Comparison of ENCODE assay signal across 23 cellular contexts in genomic region chr3:159823763-159824162, GRCh38. TPM values are rescaled to one million over a fixed set of nuclear protein-coding genes. Genes with fewer than 3 reads are reported as not detected.
DNase-seq lines count a peak whose midpoint lies in the region; ATAC-seq and TF ChIP-seq lines count a peak whose summit lies in the region.
"Had no signal": no experiment of that assay in that cellular context is flagged by ENCODE, and none has a peak within 500 bp of the region (broad histone marks: within the 10 kb centered on the region; RNA-seq: fewer than 3 reads in every experiment).

No MANE protein-coding gene starts in this region.

- H3K4me2 ChIP-seq in PC-3 (ENCODE audit: low read length), result peak overlapping the region; percentile 63

- H3K36me3 ChIP-seq in Caco-2 (ENCODE audit: control insufficient read depth, insufficient read depth, low read length) (no peaks in the 10 kb centered on the region; the same call in 1 of the 2 replicates), PC-3 (ENCODE audit: low read depth, low read length) (no peaks in the 10 kb centered on the region), esophagus squamous epithelium (no peaks in the 10 kb centered on the region)
- H3K36me3 ChIP-seq: BE2C, heart right ventricle, left lung had no signal

- H4K20me1 ChIP-seq in PC-3 (ENCODE audit: low read length), result peaks cover 2% of the 10 kb centered on the region

- peak; percentile 6; the same call in 1 of the 2 replicates for ATAC-seq in PC-3
- ATAC-seq in GM19463 (IDR thresholded peaks at IDR 0.05; ENCODE audit: unreplicated experiment), result no peak
- ATAC-seq: HepG2, sciatic nerve had no signal

- TF ChIP-seq CTCF in Caco-2 (IDR thresholded peaks at IDR 0.05; ENCODE audit: insufficient read depth in 1 of 2, low read depth in 1 of 2, low read length in 1 of 2, severe bottlenecking in 1 of 2, unreplicated experiment in 1 of 2) (no peak), PC-3 (conservative IDR thresholded peaks at IDR 0.05; ENCODE audit: low read depth, low read length) (no peak), esophagus squamous epithelium (IDR thresholded peaks at IDR 0.05) (no peak), progenitor cell of endocrine pancreas (IDR thresholded peaks at IDR 0.05; ENCODE audit: unreplicated experiment) (no peak)

- CTCF ChIA-PET in Caco-2 (lab: Charles Lee), result no interaction called here
- CTCF ChIA-PET in PC-3 (lab: Charles Lee), result no interaction called here

- DNase-seq in Caco-2, result no peak
- peak; percentile 32 for DNase-seq in PC-3
- no peak for DNase-seq in esophagus squamous epithelium (lab: John Stamatoyannopoulos, UW)
- no peak for DNase-seq in progenitor cell of endocrine pancreas (ENCODE audit: low spot score, unreplicated experiment)
- no peak for DNase-seq in OCI-M2 (lab: John Stamatoyannopoulos, UW; ENCODE audit: unreplicated experiment)
- no peak for DNase-seq in activated T-helper 1 cell treated with anti-CD3 and anti-CD28 coated beads, Interleukin-12 subunit alpha, Interleukin-12 subunit beta, Interleukin-2, Interleukin-4 antibody, amounts not matched to agents 30 ng/mL and 10 ng/mL and 1 ng/mL, durations not matched to agents 14 hours and 24 hours and 36 hours (ENCODE audit: low spot score)
- no peak for DNase-seq in NCI-H510A (lab: John Stamatoyannopoulos, UW)
- DNase-seq: activated CD4-positive, alpha-beta memory T cell treated with anti-CD3 and anti-CD28 coated beads for 36 hours; activated CD8-positive, alpha-beta memory T cell treated with anti-CD3 and anti-CD28 coated beads, Interleukin-2, amount 50 U/mL, for 48 hours; DND-41; dorsolateral prefrontal cortex; heart right ventricle; left lung; NCI-H1048; NCI-H187 treated with DMSO at 0.1 percent for 48 hours; NCI-H2227 treated with DMSO at 0.1 percent for 48 hours; NCI-H774; stimulated activated CD4-positive, alpha-beta T cell treated with anti-CD3 and anti-CD28 coated beads, Interleukin-1b, Interleukin-23, amount 100 ng/mL, for 48 hours had no signal

- H2AFZ ChIP-seq in PC-3 (ENCODE audit: low read length), result no peak overlapping the region

- H3K27me3 ChIP-seq in Caco-2 (replicated peaks; ENCODE audit: control insufficient read depth, insufficient read depth, low read length) (no peaks in the 10 kb centered on the region), PC-3 (ENCODE audit: low read length) (no peaks in the 10 kb centered on the region), esophagus squamous epithelium (no peaks in the 10 kb centered on the region)
- H3K27me3 ChIP-seq: BE2C, dorsolateral prefrontal cortex, heart right ventricle, left lung had no signal

- BruUV-seq in Caco-2 (replicated peaks; lab: Mats Ljungman, UMichigan) (no TSS peak), PC-3 (replicated peaks; lab: Mats Ljungman, UMichigan) (no TSS peak)

- peaks cover 75% of the 10 kb centered on the region for H3K79me2 ChIP-seq in PC-3 (ENCODE audit: low read length)

- intact Hi-C loops in Caco-2 (cut with micrococcal nuclease; ENCODE audit: unreplicated experiment) (no loop called here), PC-3 (cut with micrococcal nuclease) (loop anchor here (1.0 to 5.0 kb wide), 3 partner anchors 9 to 186 kb away; no protein-coding TSS in a partner anchor), esophagus squamous epithelium (cut with DNase I) (loop anchor here (10.0 kb wide), 1 partner anchor 51 kb away; no protein-coding TSS in a partner anchor)
- intact Hi-C loops in activated T-helper 1 cell treated with anti-CD3 and anti-CD28 coated beads, Interleukin-12 subunit alpha, Interleukin-12 subunit beta, Interleukin-2, Interleukin-4 antibody, amounts not matched to agents 30 ng/mL and 10 ng/mL and 1 ng/mL, durations not matched to agents 14 hours and 24 hours and 36 hours (cut with micrococcal nuclease), result no loop called here

- H3K4me1 Mint-ChIP-seq in Caco-2 (ENCODE audit: low read depth, unreplicated experiment), result peaks cover 13% of the 10 kb centered on the region
- H3K4me1 Mint-ChIP-seq in progenitor cell of endocrine pancreas (ENCODE audit: low read depth), result peaks cover 13% of the 10 kb centered on the region
- no peaks in the 10 kb centered on the region for H3K4me1 Mint-ChIP-seq in activated T-helper 1 cell treated with anti-CD3 and anti-CD28 coated beads, Interleukin-12 subunit alpha, Interleukin-12 subunit beta, Interleukin-2, Interleukin-4 antibody, amounts not matched to agents 30 ng/mL and 10 ng/mL and 1 ng/mL, durations not matched to agents 14 hours and 24 hours and 36 hours (ENCODE audit: low read depth)

- no peaks in the 10 kb centered on the region for H3K9me3 ChIP-seq in Caco-2
- H3K9me3 ChIP-seq in PC-3 (ENCODE audit: low read length), result no peaks in the 10 kb centered on the region
- no peaks in the 10 kb centered on the region for H3K9me3 ChIP-seq in esophagus squamous epithelium
- H3K9me3 ChIP-seq: BE2C, heart right ventricle, left lung had no signal

- no peak overlapping the region for H3K9ac ChIP-seq in PC-3 (ENCODE audit: low read length)

- no peaks in the 10 kb centered on the region for H3K36me3 Mint-ChIP-seq in Caco-2 (ENCODE audit: insufficient read depth, unreplicated experiment)
- no peaks in the 10 kb centered on the region for H3K36me3 Mint-ChIP-seq in progenitor cell of endocrine pancreas (ENCODE audit: insufficient read depth)
- H3K36me3 Mint-ChIP-seq in activated T-helper 1 cell treated with anti-CD3 and anti-CD28 coated beads, Interleukin-12 subunit alpha, Interleukin-12 subunit beta, Interleukin-2, Interleukin-4 antibody, amounts not matched to agents 30 ng/mL and 10 ng/mL and 1 ng/mL, durations not matched to agents 14 hours and 24 hours and 36 hours (ENCODE audit: low read depth), result no peaks in the 10 kb centered on the region
- H3K36me3 Mint-ChIP-seq: activated CD4-positive, alpha-beta memory T cell treated with anti-CD3 and anti-CD28 coated beads for 36 hours; activated naive CD8-positive, alpha-beta T cell had no signal

- no peaks in the 10 kb centered on the region for H3K9me2 ChIP-seq in PC-3 (replicated peaks; ENCODE audit: low read length)

- POLR2A ChIA-PET in Caco-2 (lab: Charles Lee), result no interaction called here
- POLR2A ChIA-PET in PC-3 (lab: Charles Lee; ENCODE audit: unreplicated experiment), result interaction anchor here (0.6 kb wide), 1 partner anchor 191 kb away, joined by 3 read pairs; no protein-coding TSS in a partner anchor

- TF ChIP-seq POLR2A in esophagus squamous epithelium (IDR thresholded peaks at IDR 0.05), result no peak

- H3K9me3 Mint-ChIP-seq in Caco-2 (ENCODE audit: unreplicated experiment) (no peaks in the 10 kb centered on the region), progenitor cell of endocrine pancreas (ENCODE audit: low read depth) (no peaks in the 10 kb centered on the region)
- H3K9me3 Mint-ChIP-seq in activated T-helper 1 cell treated with anti-CD3 and anti-CD28 coated beads, Interleukin-12 subunit alpha, Interleukin-12 subunit beta, Interleukin-2, Interleukin-4 antibody, amounts not matched to agents 30 ng/mL and 10 ng/mL and 1 ng/mL, durations not matched to agents 14 hours and 24 hours and 36 hours, result no peaks in the 10 kb centered on the region
- H3K9me3 Mint-ChIP-seq: activated CD4-positive, alpha-beta memory T cell treated with anti-CD3 and anti-CD28 coated beads for 36 hours had no signal

- no peaks in the 10 kb centered on the region for H3K27me3 Mint-ChIP-seq in Caco-2 (ENCODE audit: insufficient read depth, unreplicated experiment)
- peaks cover 32% of the 10 kb centered on the region for H3K27me3 Mint-ChIP-seq in progenitor cell of endocrine pancreas
- H3K27me3 Mint-ChIP-seq in activated T-helper 1 cell treated with anti-CD3 and anti-CD28 coated beads, Interleukin-12 subunit alpha, Interleukin-12 subunit beta, Interleukin-2, Interleukin-4 antibody, amounts not matched to agents 30 ng/mL and 10 ng/mL and 1 ng/mL, durations not matched to agents 14 hours and 24 hours and 36 hours (ENCODE audit: insufficient read depth), result peaks cover 6% of the 10 kb centered on the region

- peak overlapping the region; percentile 53 for H3K27ac ChIP-seq in PC-3 (ENCODE audit: low read length)
- peak overlapping the region in 3 of 4 donors; percentile 20 to 40 (median 22) for H3K27ac ChIP-seq in esophagus squamous epithelium
- H3K27ac ChIP-seq: left lung had no signal

- H3K4me3 ChIP-seq in Caco-2 (ENCODE audit: low read depth, low read length), result no peak overlapping the region
- no peak overlapping the region; the same call in 1 of the 2 replicates for H3K4me3 ChIP-seq in PC-3 (ENCODE audit: low read length)
- H3K4me3 ChIP-seq in esophagus squamous epithelium, result no peak overlapping the region
- H3K4me3 ChIP-seq: dorsolateral prefrontal cortex, heart right ventricle, left lung had no signal

- peak overlapping the region; percentile 49 for H3K27ac Mint-ChIP-seq in Caco-2 (ENCODE audit: unreplicated experiment)
- H3K27ac Mint-ChIP-seq in progenitor cell of endocrine pancreas, result peak overlapping the region; percentile 62
- no peak overlapping the region for H3K27ac Mint-ChIP-seq in activated T-helper 1 cell treated with anti-CD3 and anti-CD28 coated beads, Interleukin-12 subunit alpha, Interleukin-12 subunit beta, Interleukin-2, Interleukin-4 antibody, amounts not matched to agents 30 ng/mL and 10 ng/mL and 1 ng/mL, durations not matched to agents 14 hours and 24 hours and 36 hours
- H3K27ac Mint-ChIP-seq: activated CD4-positive, alpha-beta memory T cell treated with anti-CD3 and anti-CD28 coated beads for 36 hours; activated naive CD8-positive, alpha-beta T cell had no signal

- WGBS in esophagus squamous epithelium, 2 donors, result 35 to 48% methylated on average over 4 of the region's 4 CpGs

- H3K4me3 Mint-ChIP-seq in Caco-2 (ENCODE audit: unreplicated experiment) (no peak overlapping the region), progenitor cell of endocrine pancreas (ENCODE audit: low read depth) (no peak overlapping the region)
- H3K4me3 Mint-ChIP-seq in activated T-helper 1 cell treated with anti-CD3 and anti-CD28 coated beads, Interleukin-12 subunit alpha, Interleukin-12 subunit beta, Interleukin-2, Interleukin-4 antibody, amounts not matched to agents 30 ng/mL and 10 ng/mL and 1 ng/mL, durations not matched to agents 14 hours and 24 hours and 36 hours, result no peak overlapping the region
- H3K4me3 Mint-ChIP-seq: activated CD4-positive, alpha-beta memory T cell treated with anti-CD3 and anti-CD28 coated beads for 36 hours; activated naive CD8-positive, alpha-beta T cell had no signal

- H3K4me1 ChIP-seq in Caco-2 (peaks cover 25% of the 10 kb centered on the region), PC-3 (ENCODE audit: insufficient read depth, low read length) (peaks cover 35% of the 10 kb centered on the region), esophagus squamous epithelium (peaks cover 0 to 36% (median 14%) of the 10 kb centered on the region in 3 donors)

- H3F3A ChIP-seq in PC-3 (ENCODE audit: low read length, unreplicated experiment), result peaks cover 12% of the 10 kb centered on the region

RNA-seq across cellular contexts. Expression of gene SCHIP1, which starts 15.9 kb away (rescaled TPM):
- total RNA-seq in Caco-2 (2022) (3.0 and 3.4 TPM in 2 replicates), PC-3 (2014; rRNA removed) (1.0 and 2.1 TPM in 2 replicates), esophagus squamous epithelium (1 to 10 TPM in 2 of 4 donors, under 1 TPM in 2; 0.30 to 5.5 (median 0.83) TPM), progenitor cell of endocrine pancreas (0.79 and 3.9 TPM in 2 replicates)
- total RNA-seq in activated T-helper 1 cell treated with anti-CD3 and anti-CD28 coated beads, Interleukin-12 subunit alpha, Interleukin-12 subunit beta, Interleukin-2, Interleukin-4 antibody, amounts not matched to agents 30 ng/mL and 10 ng/mL and 1 ng/mL, durations not matched to agents 14 hours and 24 hours and 36 hours, result 0.12 TPM in 1 of 2 replicates, not detected in the other

Comparison
In these comparisons a context has a peak if more than half of its experiments do, and no peak if none do; other contexts are left out.
1. intact Hi-C loops: an anchor here in PC-3 (1.0 to 5.0 kb wide) and esophagus squamous epithelium (10.0 kb wide); none called in Caco-2 and activated T-helper 1 cell treated with anti-CD3 and anti-CD28 coated beads, Interleukin-12 subunit alpha, Interleukin-12 subunit beta, Interleukin-2, Interleukin-4 antibody, amounts not matched to agents 30 ng/mL and 10 ng/mL and 1 ng/mL, durations not matched to agents 14 hours and 24 hours and 36 hours.